ENCODE assay signal across 16 cellular contexts in the genomic region with DNA sequence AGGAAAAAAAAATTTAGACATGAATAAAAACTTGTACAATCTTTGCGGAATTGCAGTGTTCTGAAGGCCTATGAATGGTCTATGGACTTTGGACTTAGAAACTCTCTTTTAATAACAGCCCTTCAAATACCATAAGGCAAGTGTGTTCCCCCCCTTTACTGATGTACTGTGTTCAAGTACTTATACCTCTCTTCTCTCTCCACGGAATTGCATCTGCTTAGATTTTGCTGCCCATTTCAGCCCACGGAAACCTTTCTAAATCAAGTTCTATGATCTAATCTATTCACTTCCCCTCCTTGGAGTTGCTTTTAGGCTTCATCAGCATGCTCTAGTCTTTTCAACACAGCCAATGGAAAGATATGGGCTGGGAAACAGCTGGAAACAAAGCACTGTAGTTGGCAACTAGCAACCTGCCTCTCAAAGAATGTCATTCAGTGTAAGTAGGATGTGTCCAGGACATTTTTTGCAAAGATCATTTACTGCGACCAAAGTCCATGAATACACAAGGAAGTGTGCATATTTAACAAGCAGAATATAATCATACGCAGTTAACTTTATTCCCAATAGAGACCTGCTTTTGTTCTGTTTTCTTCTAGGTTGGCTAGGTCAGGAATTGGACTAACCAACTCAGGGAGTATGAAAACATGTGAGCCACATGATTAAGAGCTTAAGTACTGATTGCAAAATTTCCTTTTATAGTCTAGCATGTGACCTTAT. TPM values are rescaled to one million over a fixed set of nuclear protein-coding genes. Genes with fewer than 3 reads are reported as not detected.
DNase-seq lines count a peak whose midpoint lies in the region; ATAC-seq and TF ChIP-seq lines count a peak whose summit lies in the region.
"Had no signal": no experiment of that assay in that cellular context is flagged by ENCODE, and none has a peak within 500 bp of the region (broad histone marks: within the 10 kb centered on the region; RNA-seq: fewer than 3 reads in every experiment).

No MANE protein-coding gene starts in this region.

- H3K79me2 ChIP-seq in GM23248 (ENCODE audit: insufficient read depth) (no peaks in the 10 kb centered on the region), hepatocyte (no peaks in the 10 kb centered on the region)

- in situ Hi-C loops in GM23248 (cut with MboI): no loop called here

- WGBS in GM23248 (ENCODE audit: low coverage in 1 of 2, low lambda C conversion rate in 2 of 2, missing lambda C conversion rate in 2 of 2), 2 experiments: 29 to 33% methylated on average over 5 of the region's 5 CpGs
- WGBS in hepatocyte (ENCODE audit: low lambda C conversion rate, missing lambda C conversion rate): 80% methylated on average over 5 of the region's 5 CpGs

- DNase-seq in GM23248: no peak
- DNase-seq in ascending aorta (ENCODE audit: low spot score in 2 of 2): no peak
- peak; percentile 45 for DNase-seq in hepatocyte (ENCODE audit: low spot score)
- peak; percentile 71 for DNase-seq in retinal pigment epithelial cell (ENCODE audit: low read depth)
- DNase-seq in stimulated activated CD4-positive, alpha-beta T cell treated with anti-CD3 and anti-CD28 coated beads, Interleukin-15, amount 100 ng/mL, for 24 hours: no peak
- no peak for DNase-seq in effector CD8-positive, alpha-beta T cell (lab: John Stamatoyannopoulos, UW)
- no peak for DNase-seq in T-helper 9 cell
- DNase-seq: activated CD4-positive, CD25-positive, alpha-beta regulatory T cell treated with anti-CD3 and anti-CD28 coated beads, Interleukin-2, amount 50 U/mL, for 72 hours; activated effector memory CD4-positive, alpha-beta T cell treated with Interleukin-2 at 50 U/mL for 16 hours; BE2C; H9; SIG-M5; stimulated activated CD4-positive, alpha-beta T cell treated with anti-CD3 and anti-CD28 coated beads, Interleukin-2, amount 100 ng/mL, for 48 hours had no signal

- H3K9me3 ChIP-seq in GM23248 (ENCODE audit: low read depth) (no peaks in the 10 kb centered on the region), ascending aorta (no peaks in the 10 kb centered on the region), hepatocyte (ENCODE audit: low read depth) (no peaks in the 10 kb centered on the region)
- H3K9me3 ChIP-seq: BE2C, neutrophil had no signal

- H3K9me2 ChIP-seq in GM23248 (ENCODE audit: insufficient read depth) (0 out of 2 replicates have a peak, but pooled peaks cover 2% of the 10 kb centered on the region), hepatocyte (replicated peaks; ENCODE audit: insufficient read depth) (no peaks in the 10 kb centered on the region)

- no peak for ATAC-seq in HG03135 (IDR thresholded peaks at IDR 0.05; ENCODE audit: unreplicated experiment)

- intact Hi-C loops in ascending aorta (cut with DNase I): no loop called here

- peak overlapping the region; percentile 20; the same call in 1 of the 2 replicates for H2AFZ ChIP-seq in GM23248
- no peak overlapping the region for H2AFZ ChIP-seq in hepatocyte

- no peak for TF ChIP-seq CTCF in ascending aorta (IDR thresholded peaks at IDR 0.05)
- TF ChIP-seq CTCF in hepatocyte (IDR thresholded peaks at IDR 0.05; ENCODE audit: poor library complexity): no peak
- TF ChIP-seq CTCF in retinal pigment epithelial cell (conservative IDR thresholded peaks at IDR 0.05; ENCODE audit: low read depth, low read length): no peak

- H3K27ac ChIP-seq in GM23248: no peak overlapping the region
- peak overlapping the region; percentile 63 to 71 for H3K27ac ChIP-seq in ascending aorta
- peak overlapping the region; percentile 90 for H3K27ac ChIP-seq in hepatocyte
- H3K27ac ChIP-seq: KMS-11, neutrophil had no signal

- H3K4me1 ChIP-seq in GM23248 (ENCODE audit: insufficient read depth) (no peaks in the 10 kb centered on the region), ascending aorta (peaks cover 0 to 33% of the 10 kb centered on the region in 2 donors), hepatocyte (ENCODE audit: insufficient read depth) (peaks cover 27% of the 10 kb centered on the region)
- H3K4me1 ChIP-seq: BE2C had no signal

- H3K36me3 ChIP-seq in GM23248 (ENCODE audit: low read depth) (no peaks in the 10 kb centered on the region), ascending aorta (no peaks in the 10 kb centered on the region), hepatocyte (replicated peaks; ENCODE audit: insufficient read depth, low read depth) (no peaks in the 10 kb centered on the region)
- H3K36me3 ChIP-seq: BE2C, neutrophil had no signal

- no peak overlapping the region for H3K4me3 ChIP-seq in GM23248
- no peak overlapping the region for H3K4me3 ChIP-seq in ascending aorta
- no peak overlapping the region for H3K4me3 ChIP-seq in hepatocyte
- H3K4me3 ChIP-seq in retinal pigment epithelial cell (ENCODE audit: low read length): no peak overlapping the region

- H3K4me2 ChIP-seq in GM23248 (ENCODE audit: unreplicated experiment): no peak overlapping the region
- peak overlapping the region; percentile 8 for H3K4me2 ChIP-seq in hepatocyte
- H3K4me2 ChIP-seq: KMS-11 had no signal

- no peak overlapping the region for H3K9ac ChIP-seq in GM23248
- H3K9ac ChIP-seq: KMS-11 had no signal

- H3K27me3 ChIP-seq in GM23248 (replicated peaks; ENCODE audit: insufficient read depth) (no peaks in the 10 kb centered on the region), ascending aorta (no peaks in the 10 kb centered on the region), hepatocyte (no peaks in the 10 kb centered on the region)
- H3K27me3 ChIP-seq: BE2C, neutrophil had no signal

- no peaks in the 10 kb centered on the region for H4K20me1 ChIP-seq in GM23248 (ENCODE audit: insufficient read depth)
- H4K20me1 ChIP-seq in hepatocyte (ENCODE audit: insufficient read depth, poor library complexity, severe bottlenecking): no peaks in the 10 kb centered on the region

- no peaks in the 10 kb centered on the region for H3F3A ChIP-seq in GM23248 (ENCODE audit: insufficient read depth)

RNA-seq across cellular contexts. Expression of gene SLC40A1, which starts 58.0 kb away (rescaled TPM):
- 0.25 TPM in 1 of 2 replicates, not detected in the other for total RNA-seq in GM23248 (2014; rRNA removed; shearing (Covaris generic))
- polyA plus RNA-seq in GM23248 (2016; fragmentation: Nextera tagmentation; extraction: Ambion mirVana) (0.15 and 0.28 TPM in 2 replicates), hepatocyte (153 and 186 TPM in 2 replicates)
- total RNA-seq in ascending aorta (40.8 TPM), hepatocyte (225 and 261 TPM in 2 replicates)
- total RNA-seq: H9 had no signal

Comparison
In these comparisons a context has a peak if more than half of its experiments do, and no peak if none do; other contexts are left out.
1. DNase-seq: peak in hepatocyte (single experiment) and retinal pigment epithelial cell (single experiment); none in GM23248 (single experiment), ascending aorta (0 of 2), stimulated activated CD4-positive, alpha-beta T cell treated with anti-CD3 and anti-CD28 coated beads, Interleukin-15, amount 100 ng/mL, for 24 hours (single experiment), effector CD8-positive, alpha-beta T cell (single experiment) and T-helper 9 cell (single experiment).
2. RNA of gene SLC40A1, which starts 58.0 kb away (total RNA-seq): 225 to 261 TPM in hepatocyte and 40.8 TPM in ascending aorta (single experiment); 0.25 TPM in GM23248; every median in the first group is over 10 times any median in the second.